In the genomic region with DNA sequence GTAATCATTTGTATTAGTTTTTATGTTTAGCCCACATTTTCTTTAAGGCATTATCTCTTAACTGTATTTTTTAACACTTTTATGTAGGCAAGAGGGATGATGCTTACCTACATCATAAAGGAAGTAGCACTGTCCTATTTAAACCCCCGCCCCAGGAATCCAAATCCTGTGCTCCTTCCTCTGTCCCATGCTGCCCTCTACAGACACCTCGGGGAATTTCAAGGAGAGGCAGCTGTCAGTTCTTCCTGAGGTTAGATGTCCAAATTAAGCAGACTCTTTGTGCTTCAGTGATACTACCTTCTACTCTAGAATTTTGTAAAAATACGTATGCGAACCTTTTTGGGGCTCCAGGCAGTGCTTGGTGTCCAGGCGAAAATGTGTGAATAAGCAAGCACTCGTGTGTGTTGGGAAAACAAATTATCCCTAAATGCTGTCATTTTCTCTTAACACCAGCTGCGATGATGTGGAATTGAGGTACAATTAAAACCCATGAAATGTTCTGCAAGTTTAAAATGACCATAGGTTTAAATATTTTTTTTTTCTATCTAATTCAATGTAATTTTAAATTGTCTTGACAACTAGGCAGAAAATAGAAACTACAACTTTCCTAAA, we compare ENCODE assay signal across 9 cellular contexts. TPM values are rescaled to one million over a fixed set of nuclear protein-coding genes. Genes with fewer than 3 reads are reported as not detected.
A peak's percentile ranks its signal among the peaks of the same experiment; 100 is the strongest.
DNase-seq lines count a peak whose midpoint lies in the region; ATAC-seq and TF ChIP-seq lines count a peak whose summit lies in the region.
"Had no signal": no experiment of that assay in that cellular context is flagged by ENCODE, and none has a peak within 500 bp of the region (broad histone marks: within the 10 kb centered on the region; RNA-seq: fewer than 3 reads in every experiment).

No MANE protein-coding gene starts in this region.

- no peak overlapping the region for H3K27ac ChIP-seq in KMS-11
- H3K27ac ChIP-seq in right lobe of liver = no peak overlapping the region

- intact Hi-C loops in right lobe of liver (cut with DNase I) = no loop called here

- CTCF ChIA-PET in activated CD4-positive, alpha-beta memory T cell treated with anti-CD3 and anti-CD28 coated beads, Interleukin-2, amount 10 ng/mL, durations not matched to agents 7 days and 5 days (lab: Charles Lee) = interaction anchor here (0.9 to 1.2 kb wide), 3 partner anchors 10 to 75 kb away, joined by 3 to 5 read pairs (median 4); no protein-coding TSS in a partner anchor

- H3K27me3 ChIP-seq in KMS-11 (ENCODE audit: insufficient read depth, low read depth) (no peaks in the 10 kb centered on the region), right lobe of liver (no peaks in the 10 kb centered on the region)

- H3K36me3 ChIP-seq in KMS-11 (ENCODE audit: insufficient read depth) = no peaks in the 10 kb centered on the region
- no peaks in the 10 kb centered on the region for H3K36me3 ChIP-seq in right lobe of liver

- H3K4me3 ChIP-seq in KMS-11 (IDR thresholded peaks at IDR 0.05; ENCODE audit: insufficient read depth, low read depth, low read length) (no peak overlapping the region), right lobe of liver (no peak overlapping the region)

- no peak overlapping the region for H3K27ac Mint-ChIP-seq in activated T-cell treated with anti-CD3 and anti-CD28 coated beads, Interleukin-2, amount 50 U/mL, for 72 hours
- H3K27ac Mint-ChIP-seq in activated CD4-positive, alpha-beta memory T cell treated with anti-CD3 and anti-CD28 coated beads, Interleukin-2, amount 10 ng/mL, durations not matched to agents 7 days and 5 days = no peak overlapping the region

- no peaks in the 10 kb centered on the region for H3K4me1 Mint-ChIP-seq in activated T-cell treated with anti-CD3 and anti-CD28 coated beads, Interleukin-2, amount 50 U/mL, for 72 hours (ENCODE audit: low read depth)
- no peaks in the 10 kb centered on the region for H3K4me1 Mint-ChIP-seq in activated CD4-positive, alpha-beta memory T cell treated with anti-CD3 and anti-CD28 coated beads, Interleukin-2, amount 10 ng/mL, durations not matched to agents 7 days and 5 days

- TF ChIP-seq CTCF in KMS-11 (conservative IDR thresholded peaks at IDR 0.05; ENCODE audit: low read depth, low read length) = peak; percentile 100
- peak; percentile 61 to 77 (median 66) for TF ChIP-seq CTCF in right lobe of liver (IDR thresholded peaks at IDR 0.05)

- TF ChIP-seq POLR2A in right lobe of liver (IDR thresholded peaks at IDR 0.05) = no peak

- DNase-seq in activated T-cell treated with anti-CD3 and anti-CD28 coated beads, Interleukin-2, amount 50 U/mL, for 72 hours = peak; percentile 25 to 48
- no peak for DNase-seq in activated T-cell treated with anti-CD3 and anti-CD28 coated beads, Interleukin-2, amount 50 U/mL, for 1 hour
- DNase-seq in activated CD4-positive, alpha-beta memory T cell treated with anti-CD3 and anti-CD28 coated beads, Interleukin-2, amount 10 ng/mL, durations not matched to agents 7 days and 5 days = peak; percentile 29
- DNase-seq in right lobe of liver (peak in 2 of 3 donors; percentile 31 to 52), NCI-H774 (lab: John Stamatoyannopoulos, UW) (no peak)

- H3K4me2 ChIP-seq in KMS-11 = no peak overlapping the region

- H3K4me1 ChIP-seq in KMS-11 (ENCODE audit: low read depth, poor library complexity, severe bottlenecking) (no peaks in the 10 kb centered on the region), right lobe of liver (no peaks in the 10 kb centered on the region)

- WGBS in right lobe of liver (ENCODE audit: insufficient coverage, low coverage, low lambda C conversion rate, missing lambda C conversion rate) = 19% methylated on average over 7 of the region's 7 CpGs

- no peaks in the 10 kb centered on the region for H3K9me3 ChIP-seq in right lobe of liver

- no peak overlapping the region for H2AFZ ChIP-seq in KMS-11 (ENCODE audit: low read depth)

- H3K9ac ChIP-seq in KMS-11 = no peak overlapping the region

- no peaks in the 10 kb centered on the region for H3K79me2 ChIP-seq in KMS-11 (ENCODE audit: insufficient read depth, low read depth)

- H4K20me1 ChIP-seq in KMS-11 (ENCODE audit: insufficient read depth) = no peaks in the 10 kb centered on the region

- H3K36me3 Mint-ChIP-seq in activated T-cell treated with anti-CD3 and anti-CD28 coated beads, Interleukin-2, amount 50 U/mL, for 72 hours (ENCODE audit: insufficient read depth in 2 of 2) = no peaks in the 10 kb centered on the region
- H3K36me3 Mint-ChIP-seq in activated CD4-positive, alpha-beta memory T cell treated with anti-CD3 and anti-CD28 coated beads, Interleukin-2, amount 10 ng/mL, durations not matched to agents 7 days and 5 days (ENCODE audit: low read depth) = no peaks in the 10 kb centered on the region

- H3K9me3 Mint-ChIP-seq in activated T-cell treated with anti-CD3 and anti-CD28 coated beads, Interleukin-2, amount 50 U/mL, for 72 hours = peaks cover 0 to 2% of the 10 kb centered on the region in 2 donors
- H3K9me3 Mint-ChIP-seq in activated CD4-positive, alpha-beta memory T cell treated with anti-CD3 and anti-CD28 coated beads, Interleukin-2, amount 10 ng/mL, durations not matched to agents 7 days and 5 days = no peaks in the 10 kb centered on the region

- POLR2A ChIA-PET in activated CD4-positive, alpha-beta memory T cell treated with anti-CD3 and anti-CD28 coated beads, Interleukin-2, amount 10 ng/mL, durations not matched to agents 7 days and 5 days (lab: Charles Lee) = no interaction called here

- H3K27me3 Mint-ChIP-seq in activated T-cell treated with anti-CD3 and anti-CD28 coated beads, Interleukin-2, amount 50 U/mL, for 72 hours (ENCODE audit: low read depth) = peaks cover 34% of the 10 kb centered on the region
- H3K27me3 Mint-ChIP-seq in activated CD4-positive, alpha-beta memory T cell treated with anti-CD3 and anti-CD28 coated beads, Interleukin-2, amount 10 ng/mL, durations not matched to agents 7 days and 5 days = peaks cover 20% of the 10 kb centered on the region

- H3K4me3 Mint-ChIP-seq in activated T-cell treated with anti-CD3 and anti-CD28 coated beads, Interleukin-2, amount 50 U/mL, for 72 hours = no peak overlapping the region
- H3K4me3 Mint-ChIP-seq in activated CD4-positive, alpha-beta memory T cell treated with anti-CD3 and anti-CD28 coated beads, Interleukin-2, amount 10 ng/mL, durations not matched to agents 7 days and 5 days = no peak overlapping the region

- ATAC-seq in activated T-cell treated with anti-CD3 and anti-CD28 coated beads, Interleukin-2, amount 50 U/mL, for 72 hours (replicated peaks in 1 of 2) = no peak
- ATAC-seq in right lobe of liver (peak; percentile 68 to 80 (median 72)), HG03139 (IDR thresholded peaks at IDR 0.05; ENCODE audit: unreplicated experiment) (no peak), GM21367 (IDR thresholded peaks at IDR 0.05; ENCODE audit: unreplicated experiment) (no peak)

RNA-seq across cellular contexts. Expression of a gene that starts 19.2 kb away (rescaled TPM):
- not detected for total RNA-seq in activated T-cell treated with anti-CD3 and anti-CD28 coated beads, Interleukin-2, amount 50 U/mL, for 72 hours
- total RNA-seq in activated CD4-positive, alpha-beta memory T cell treated with anti-CD3 and anti-CD28 coated beads, Interleukin-2, amount 10 ng/mL, durations not matched to agents 7 days and 5 days = not detected
- total RNA-seq in right lobe of liver = not detected
- total RNA-seq: subcutaneous adipose tissue had no signal

RNA-seq across cellular contexts. Expression of a gene that starts 22.8 kb away (rescaled TPM):
- not detected for total RNA-seq in activated T-cell treated with anti-CD3 and anti-CD28 coated beads, Interleukin-2, amount 50 U/mL, for 72 hours
- total RNA-seq in activated CD4-positive, alpha-beta memory T cell treated with anti-CD3 and anti-CD28 coated beads, Interleukin-2, amount 10 ng/mL, durations not matched to agents 7 days and 5 days = not detected
- not detected for total RNA-seq in right lobe of liver
- total RNA-seq: subcutaneous adipose tissue had no signal

RNA-seq across cellular contexts. Expression of a gene that starts 33.1 kb away (rescaled TPM):
- total RNA-seq in activated T-cell treated with anti-CD3 and anti-CD28 coated beads, Interleukin-2, amount 50 U/mL, for 72 hours = not detected
- total RNA-seq in activated CD4-positive, alpha-beta memory T cell treated with anti-CD3 and anti-CD28 coated beads, Interleukin-2, amount 10 ng/mL, durations not matched to agents 7 days and 5 days = not detected
- not detected for total RNA-seq in right lobe of liver
- total RNA-seq: subcutaneous adipose tissue had no signal

RNA-seq across cellular contexts. Expression of a gene that starts 46.9 kb away (rescaled TPM):
- not detected for total RNA-seq in activated T-cell treated with anti-CD3 and anti-CD28 coated beads, Interleukin-2, amount 50 U/mL, for 72 hours
- not detected for total RNA-seq in activated CD4-positive, alpha-beta memory T cell treated with anti-CD3 and anti-CD28 coated beads, Interleukin-2, amount 10 ng/mL, durations not matched to agents 7 days and 5 days
- total RNA-seq in right lobe of liver = not detected
- total RNA-seq: subcutaneous adipose tissue had no signal

Comparison
In these comparisons a context has a peak if more than half of its experiments do, and no peak if none do; other contexts are left out.
1. DNase-seq: peak in activated T-cell treated with anti-CD3 and anti-CD28 coated beads, Interleukin-2, amount 50 U/mL, for 72 hours (2 of 2), activated CD4-positive, alpha-beta memory T cell treated with anti-CD3 and anti-CD28 coated beads, Interleukin-2, amount 10 ng/mL, durations not matched to agents 7 days and 5 days (single experiment) and right lobe of liver (2 of 3); none in activated T-cell treated with anti-CD3 and anti-CD28 coated beads, Interleukin-2, amount 50 U/mL, for 1 hour (single experiment) and NCI-H774 (single experiment).
2. ATAC-seq: peak in right lobe of liver (4 of 4); none in activated T-cell treated with anti-CD3 and anti-CD28 coated beads, Interleukin-2, amount 50 U/mL, for 72 hours (0 of 2), HG03139 (single experiment) and GM21367 (single experiment).